10 cellular contexts compared by ENCODE assay signal in the genomic region with DNA sequence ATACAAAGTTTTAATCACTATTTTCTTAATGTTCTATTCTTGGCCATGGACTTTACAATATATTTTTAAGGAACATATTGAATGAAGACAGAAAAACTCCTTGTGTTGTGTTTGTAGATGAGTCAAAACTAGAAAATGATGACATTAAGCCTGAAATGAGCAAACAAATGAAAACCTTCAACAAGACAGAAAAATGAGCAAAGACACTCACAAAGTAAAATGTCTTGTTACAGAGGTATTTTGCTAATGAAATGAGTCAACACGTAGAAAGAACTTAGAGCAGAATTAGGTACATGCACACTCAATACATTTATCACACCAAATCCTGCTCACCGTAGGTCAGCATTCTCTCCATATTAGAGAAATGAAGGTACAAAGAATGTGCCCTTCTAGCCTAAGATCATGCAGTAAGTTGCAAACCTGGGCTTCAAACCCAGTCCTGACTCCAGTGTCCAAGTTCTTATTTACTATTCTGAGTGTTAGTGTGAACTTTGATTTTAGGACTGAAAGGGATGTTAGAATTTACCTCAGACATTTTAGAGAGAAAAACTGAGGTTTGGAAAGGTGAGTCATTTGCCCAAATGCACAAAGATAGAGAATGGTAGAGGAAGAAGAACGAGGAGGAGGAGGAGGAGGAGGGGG.
A peak's percentile ranks its signal among the peaks of the same experiment; 100 is the strongest.
DNase-seq lines count a peak whose midpoint lies in the region; ATAC-seq and TF ChIP-seq lines count a peak whose summit lies in the region.
"Had no signal": no experiment of that assay in that cellular context is flagged by ENCODE, and none has a peak within 500 bp of the region (broad histone marks: within the 10 kb centered on the region; RNA-seq: fewer than 3 reads in every experiment).

No MANE protein-coding gene starts in this region.

- H3K4me1 Mint-ChIP-seq in naive B cell: peaks cover 58 to 75% (median 72%) of the 10 kb centered on the region in 3 donors

- peak overlapping the region in 4 of 6 donors; percentile 52 to 95 (median 92) for H3K27ac Mint-ChIP-seq in naive B cell

- H3K4me3 ChIP-seq in lower leg skin (ENCODE audit: low read depth, poor library complexity, severe bottlenecking): no peak overlapping the region

- intact Hi-C loops in lower leg skin (cut with DNase I; ENCODE audit: low total_unique reads): no loop called here

- 83 to 86% methylated on average over 3 of the region's 3 CpGs for WGBS in lower leg skin, 2 donors

- no peak for DNase-seq in activated CD4-positive, CD25-positive, alpha-beta regulatory T cell (lab: John Stamatoyannopoulos, UW)
- DNase-seq in naive B cell: no peak
- DNase-seq in KG1 (lab: John Stamatoyannopoulos, UW): no peak
- no peak for DNase-seq in amniotic stem cell (lab: John Stamatoyannopoulos, UW)
- no peak for DNase-seq in lower leg skin (ENCODE audit: low spot score in 2 of 2)
- DNase-seq: NCI-H146 had no signal

- no peaks in the 10 kb centered on the region for H3K36me3 Mint-ChIP-seq in naive B cell

- no peak overlapping the region for H3K4me3 Mint-ChIP-seq in naive B cell

- no peak for TF ChIP-seq POLR2A in lower leg skin (IDR thresholded peaks at IDR 0.05)

- ATAC-seq in activated CD4-positive, CD25-positive, alpha-beta regulatory T cell treated with anti-CD3 and anti-CD28 coated beads, Interleukin-2, amount 50 U/mL, for 24 hours: peak; percentile 75 to 76
- ATAC-seq in GM21717 (IDR thresholded peaks at IDR 0.05; ENCODE audit: unreplicated experiment) (peak; percentile 21), HG03575 (IDR thresholded peaks at IDR 0.05; ENCODE audit: extremely low read depth, insufficient number of reproducible peaks, low FRiP score, unreplicated experiment) (peak; percentile 21), naive B cell (ENCODE audit: low read depth in 2 of 2) (no peak)
- ATAC-seq: Panc1 had no signal

- H3K9me3 Mint-ChIP-seq in naive B cell: no peaks in the 10 kb centered on the region

- H3K27me3 Mint-ChIP-seq in naive B cell: no peaks in the 10 kb centered on the region

- no peak for TF ChIP-seq CTCF in lower leg skin (IDR thresholded peaks at IDR 0.05)

Comparison
In these comparisons a context has a peak if more than half of its experiments do, and no peak if none do; other contexts are left out.
1. ATAC-seq: peak in activated CD4-positive, CD25-positive, alpha-beta regulatory T cell treated with anti-CD3 and anti-CD28 coated beads, Interleukin-2, amount 50 U/mL, for 24 hours (2 of 2), GM21717 (single experiment) and HG03575 (single experiment); none in naive B cell (0 of 2).